ENCODE assay signal across 19 cellular contexts in the genomic region with DNA sequence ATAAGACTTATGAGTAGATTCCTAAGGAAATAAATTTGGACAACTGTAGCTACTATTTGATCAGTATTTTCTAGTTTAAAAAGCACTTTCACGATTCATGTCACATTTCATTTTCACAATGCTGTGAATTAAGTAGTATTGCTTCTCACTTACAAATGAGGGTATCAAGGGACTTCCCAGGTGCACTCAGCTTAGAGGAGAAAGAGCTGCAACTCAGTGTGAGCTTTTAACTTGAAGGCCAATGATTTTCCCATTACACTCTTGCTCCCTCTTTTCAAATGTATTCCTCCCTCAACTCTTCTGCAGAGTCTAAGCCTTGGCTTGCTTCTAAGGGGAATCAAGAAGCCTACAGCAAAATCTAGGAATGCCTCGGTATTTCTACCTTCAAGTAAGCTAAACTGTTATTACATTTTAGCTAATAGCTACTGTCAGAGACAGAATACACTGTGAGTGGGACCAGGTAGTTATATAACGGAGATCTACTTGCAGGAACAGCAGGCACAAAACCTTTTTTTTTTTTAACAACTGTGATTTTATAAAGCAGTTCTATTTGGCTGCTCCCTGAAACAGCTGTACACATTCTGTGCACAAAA.
DNase-seq lines count a peak whose midpoint lies in the region; ATAC-seq and TF ChIP-seq lines count a peak whose summit lies in the region.
"Had no signal": no experiment of that assay in that cellular context is flagged by ENCODE, and none has a peak within 500 bp of the region (broad histone marks: within the 10 kb centered on the region; RNA-seq: fewer than 3 reads in every experiment).

No MANE protein-coding gene starts in this region.

- H3K9me3 ChIP-seq in Loucy (ENCODE audit: insufficient read depth, low read depth, low read length) (no peaks in the 10 kb centered on the region), neural cell (ENCODE audit: low read length) (no peaks in the 10 kb centered on the region)
- H3K9me3 ChIP-seq: Caco-2, testis had no signal

- H3K79me2 ChIP-seq in Loucy (ENCODE audit: insufficient read depth, low read length) (peaks cover 21% of the 10 kb centered on the region), neural cell (replicated peaks; ENCODE audit: insufficient read depth, low read length) (peaks cover 9% of the 10 kb centered on the region)

- peak; percentile 15 for ATAC-seq in GM21381 (IDR thresholded peaks at IDR 0.05; ENCODE audit: unreplicated experiment)
- no peak for ATAC-seq in HG03520 (IDR thresholded peaks at IDR 0.05; ENCODE audit: unreplicated experiment)

- peaks cover 36% of the 10 kb centered on the region for H3K4me1 ChIP-seq in Loucy (ENCODE audit: insufficient read depth, low read length, poor library complexity, severe bottlenecking)
- H3K4me1 ChIP-seq: testis had no signal

- H3K27me3 ChIP-seq in Loucy (ENCODE audit: insufficient read depth, low read length, poor library complexity, severe bottlenecking) (no peaks in the 10 kb centered on the region), neural cell (ENCODE audit: insufficient read depth, low read depth, low read length) (no peaks in the 10 kb centered on the region)
- H3K27me3 ChIP-seq: brain microvascular endothelial cell, testis had no signal

- TF ChIP-seq RAD21 in neural cell (conservative IDR thresholded peaks at IDR 0.05), result no peak

- H3K36me3 ChIP-seq in Loucy (ENCODE audit: insufficient read depth, low read length) (peaks cover 7% of the 10 kb centered on the region; the same call in 1 of the 2 replicates), neural cell (ENCODE audit: insufficient read depth, low read length) (no peaks in the 10 kb centered on the region)

- peak overlapping the region; percentile 33 for H3K27ac ChIP-seq in neural cell (ENCODE audit: low read length)
- H3K27ac ChIP-seq: brain microvascular endothelial cell, testis had no signal

- H3F3A ChIP-seq in Loucy (ENCODE audit: low read depth) (no peaks in the 10 kb centered on the region), neural cell (ENCODE audit: insufficient read depth, low read length, poor library complexity, severe bottlenecking) (no peaks in the 10 kb centered on the region)

- H4K20me1 ChIP-seq in Loucy (ENCODE audit: insufficient read depth, low read length, poor library complexity, severe bottlenecking), result no peaks in the 10 kb centered on the region
- H4K20me1 ChIP-seq in neural cell (ENCODE audit: insufficient read depth), result no peaks in the 10 kb centered on the region

- H3K4me3 ChIP-seq in Loucy (ENCODE audit: low read length, poor library complexity, severe bottlenecking) (peak overlapping the region; percentile 3), neural cell (ENCODE audit: low read length) (peak overlapping the region; percentile 75)
- H3K4me3 ChIP-seq: smooth muscle cell, testis had no signal

- DNase-seq in NCI-H510A treated with DMSO at 0.1 percent for 48 hours (lab: John Stamatoyannopoulos, UW) (peak; percentile 13), NCI-H510A (lab: John Stamatoyannopoulos, UW) (no peak), NCI-H187 treated with DMSO at 0.1 percent for 48 hours (lab: John Stamatoyannopoulos, UW) (no peak), NCI-H2029 (lab: John Stamatoyannopoulos, UW) (no peak)
- DNase-seq: activated CD8-positive, alpha-beta memory T cell treated with anti-CD3 and anti-CD28 coated beads for 24 hours; brain microvascular endothelial cell; Caco-2; foreskin melanocyte; IMR-90; mesendoderm; NCI-H1417 treated with DMSO at 0.1 percent for 48 hours; NCI-H82; SIG-M5; testis had no signal

- H3K9me2 ChIP-seq in Loucy (replicated peaks; ENCODE audit: low read depth, low read length) (no peaks in the 10 kb centered on the region), neural cell (ENCODE audit: insufficient read depth, low read length) (no peaks in the 10 kb centered on the region)

- H3K4me2 ChIP-seq in Loucy (ENCODE audit: low read depth, low read length, poor library complexity, severe bottlenecking) (peak overlapping the region; percentile 80), neural cell (ENCODE audit: low read length) (peak overlapping the region; percentile 37)
- H3K4me2 ChIP-seq: smooth muscle cell had no signal

- TF ChIP-seq EP300 in neural cell (conservative IDR thresholded peaks at IDR 0.05; ENCODE audit: poor library complexity, severe bottlenecking), result no peak

- H2AFZ ChIP-seq in Loucy (ENCODE audit: low read length), result no peak overlapping the region
- no peak overlapping the region for H2AFZ ChIP-seq in neural cell (ENCODE audit: low read depth, low read length)

- H3K9ac ChIP-seq in Loucy (ENCODE audit: low read depth, low read length, poor library complexity, severe bottlenecking) (no peak overlapping the region), neural cell (ENCODE audit: low read length) (no peak overlapping the region)

- TF ChIP-seq CTCF in Loucy (conservative IDR thresholded peaks at IDR 0.05; ENCODE audit: low read length), result no peak
- no peak for TF ChIP-seq CTCF in neural cell (IDR thresholded peaks at IDR 0.05; ENCODE audit: poor library complexity, severe bottlenecking)

TF ChIP-seq in neural cell, 6 proteins besides CTCF, POLR2A, EP300 and RAD21:
- TF ChIP-seq EZH2 (IDR thresholded peaks at IDR 0.05; ENCODE audit: borderline replicate concordance, insufficient read depth, low read length, poor library complexity, severe bottlenecking) (no peak), MXI1 (conservative IDR thresholded peaks at IDR 0.05; ENCODE audit: poor library complexity, severe bottlenecking) (no peak), POLR2AphosphoS5 (IDR thresholded peaks at IDR 0.05) (no peak), TAF1 (IDR thresholded peaks at IDR 0.05; ENCODE audit: low read depth) (no peak)
- TF ChIP-seq, protein P1, sequence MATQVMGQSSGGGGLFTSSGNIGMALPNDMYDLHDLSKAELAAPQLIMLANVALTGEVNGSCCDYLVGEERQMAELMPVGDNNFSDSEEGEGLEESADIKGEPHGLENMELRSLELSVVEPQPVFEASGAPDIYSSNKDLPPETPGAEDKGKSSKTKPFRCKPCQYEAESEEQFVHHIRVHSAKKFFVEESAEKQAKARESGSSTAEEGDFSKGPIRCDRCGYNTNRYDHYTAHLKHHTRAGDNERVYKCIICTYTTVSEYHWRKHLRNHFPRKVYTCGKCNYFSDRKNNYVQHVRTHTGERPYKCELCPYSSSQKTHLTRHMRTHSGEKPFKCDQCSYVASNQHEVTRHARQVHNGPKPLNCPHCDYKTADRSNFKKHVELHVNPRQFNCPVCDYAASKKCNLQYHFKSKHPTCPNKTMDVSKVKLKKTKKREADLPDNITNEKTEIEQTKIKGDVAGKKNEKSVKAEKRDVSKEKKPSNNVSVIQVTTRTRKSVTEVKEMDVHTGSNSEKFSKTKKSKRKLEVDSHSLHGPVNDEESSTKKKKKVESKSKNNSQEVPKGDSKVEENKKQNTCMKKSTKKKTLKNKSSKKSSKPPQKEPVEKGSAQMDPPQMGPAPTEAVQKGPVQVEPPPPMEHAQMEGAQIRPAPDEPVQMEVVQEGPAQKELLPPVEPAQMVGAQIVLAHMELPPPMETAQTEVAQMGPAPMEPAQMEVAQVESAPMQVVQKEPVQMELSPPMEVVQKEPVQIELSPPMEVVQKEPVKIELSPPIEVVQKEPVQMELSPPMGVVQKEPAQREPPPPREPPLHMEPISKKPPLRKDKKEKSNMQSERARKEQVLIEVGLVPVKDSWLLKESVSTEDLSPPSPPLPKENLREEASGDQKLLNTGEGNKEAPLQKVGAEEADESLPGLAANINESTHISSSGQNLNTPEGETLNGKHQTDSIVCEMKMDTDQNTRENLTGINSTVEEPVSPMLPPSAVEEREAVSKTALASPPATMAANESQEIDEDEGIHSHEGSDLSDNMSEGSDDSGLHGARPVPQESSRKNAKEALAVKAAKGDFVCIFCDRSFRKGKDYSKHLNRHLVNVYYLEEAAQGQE (IDR thresholded peaks at IDR 0.05; ENCODE audit: borderline replicate concordance), result no peak
TF ChIP-seq in neural cell: peak in this region for 0.
